Comparison of ENCODE assay signal across 19 cellular contexts in genomic region chr7:86790383-86790782, GRCh38.
A peak's percentile ranks its signal among the peaks of the same experiment; 100 is the strongest.
DNase-seq lines count a peak whose midpoint lies in the region; ATAC-seq and FAIRE-seq lines count a peak whose summit lies in the region.
"Had no signal": no experiment of that assay in that cellular context is flagged by ENCODE, and none has a peak within 500 bp of the region (broad histone marks: within the 10 kb centered on the region; RNA-seq: fewer than 3 reads in every experiment).

No MANE protein-coding gene starts in this region.

- H3K9ac ChIP-seq in mesendoderm (ENCODE audit: low read length): no peak overlapping the region

- H3K9me3 Mint-ChIP-seq in T-cell: no peaks in the 10 kb centered on the region
- H3K9me3 Mint-ChIP-seq: activated naive CD8-positive, alpha-beta T cell treated with anti-CD3 and anti-CD28 coated beads for 36 hours had no signal

- H3K27ac Mint-ChIP-seq in T-cell: no peak overlapping the region
- H3K27ac Mint-ChIP-seq: activated CD8-positive, alpha-beta memory T cell treated with anti-CD3 and anti-CD28 coated beads, Interleukin-2, amount 10 ng/mL, durations not matched to agents 7 days and 5 days; activated naive CD8-positive, alpha-beta T cell treated with anti-CD3 and anti-CD28 coated beads for 36 hours; CD4-positive, CD25-positive, alpha-beta regulatory T cell had no signal

- no peaks in the 10 kb centered on the region for H3K79me1 ChIP-seq in mesendoderm (ENCODE audit: low read length)

- no peak overlapping the region for H2AK5ac ChIP-seq in mesendoderm (ENCODE audit: low read length)

- H3K27me3 Mint-ChIP-seq in T-cell: no peaks in the 10 kb centered on the region
- H3K27me3 Mint-ChIP-seq: activated CD8-positive, alpha-beta memory T cell treated with anti-CD3 and anti-CD28 coated beads, Interleukin-2, amount 10 ng/mL, durations not matched to agents 7 days and 5 days; activated naive CD8-positive, alpha-beta T cell treated with anti-CD3 and anti-CD28 coated beads for 36 hours; CD4-positive, CD25-positive, alpha-beta regulatory T cell had no signal

- no peak overlapping the region for H2BK15ac ChIP-seq in mesendoderm (replicated peaks; ENCODE audit: low read depth)

- no peak overlapping the region for H3K18ac ChIP-seq in mesendoderm (ENCODE audit: low read length)

- H3K79me2 ChIP-seq in mesendoderm (ENCODE audit: control insufficient read depth, insufficient read depth, low read length): no peaks in the 10 kb centered on the region

- no peaks in the 10 kb centered on the region for H3K4me1 Mint-ChIP-seq in T-cell
- H3K4me1 Mint-ChIP-seq: activated CD8-positive, alpha-beta memory T cell treated with anti-CD3 and anti-CD28 coated beads, Interleukin-2, amount 10 ng/mL, durations not matched to agents 7 days and 5 days; activated naive CD8-positive, alpha-beta T cell treated with anti-CD3 and anti-CD28 coated beads for 36 hours; CD4-positive, CD25-positive, alpha-beta regulatory T cell had no signal

- H2BK120ac ChIP-seq in mesendoderm (ENCODE audit: low read depth, low read length): no peak overlapping the region

- peak; percentile 32 for FAIRE-seq in urothelium cell line (lab: Jason Lieb, UNC)

- no peak overlapping the region for H3K4me3 Mint-ChIP-seq in T-cell
- H3K4me3 Mint-ChIP-seq: activated CD8-positive, alpha-beta memory T cell treated with anti-CD3 and anti-CD28 coated beads, Interleukin-2, amount 10 ng/mL, durations not matched to agents 7 days and 5 days; activated naive CD8-positive, alpha-beta T cell treated with anti-CD3 and anti-CD28 coated beads for 36 hours; CD4-positive, CD25-positive, alpha-beta regulatory T cell had no signal

- H4K8ac ChIP-seq in mesendoderm (ENCODE audit: low read depth, low read length): no peak overlapping the region

- no peak overlapping the region for H3K27ac ChIP-seq in mesendoderm (ENCODE audit: low read depth, low read length)
- H3K27ac ChIP-seq: epithelial cell of prostate, heart left ventricle, HL-60, SK-N-MC, transverse colon had no signal

- no peak overlapping the region for H3K4ac ChIP-seq in mesendoderm (ENCODE audit: low read depth, low read length)

- no peak overlapping the region for H3K23ac ChIP-seq in mesendoderm (ENCODE audit: low read length)

- POLR2A ChIA-PET in T-cell (lab: Charles Lee): no interaction called here

- ATAC-seq in GM19351 (IDR thresholded peaks at IDR 0.05; ENCODE audit: unreplicated experiment) (peak; percentile 61), HG02571 (IDR thresholded peaks at IDR 0.05; ENCODE audit: unreplicated experiment) (peak; percentile 53), HG03135 (IDR thresholded peaks at IDR 0.05; ENCODE audit: unreplicated experiment) (peak; percentile 51), GM19035 (IDR thresholded peaks at IDR 0.05; ENCODE audit: unreplicated experiment) (no peak), T-cell (replicated peaks in 1 of 4) (no peak)
- ATAC-seq: activated CD8-positive, alpha-beta memory T cell treated with anti-CD3 and anti-CD28 coated beads, Interleukin-2, amount 10 ng/mL, durations not matched to agents 7 days and 5 days; heart left ventricle; left colon had no signal

- CTCF ChIA-PET in T-cell (lab: Charles Lee): no interaction called here

- no peak overlapping the region for H3K56ac ChIP-seq in mesendoderm (ENCODE audit: low read length)

- H3K4me3 ChIP-seq in mesendoderm (ENCODE audit: low read length): no peak overlapping the region
- H3K4me3 ChIP-seq: heart left ventricle, SK-N-MC, transverse colon had no signal

- DNase-seq in urothelium cell line (ENCODE audit: low spot score) (no peak), LoVo (ENCODE audit: low spot score) (no peak), T-cell (no peak), mesendoderm (no peak)
- DNase-seq: activated CD8-positive, alpha-beta memory T cell treated with anti-CD3 and anti-CD28 coated beads, Interleukin-2, amount 10 ng/mL, durations not matched to agents 7 days and 5 days; activated naive CD8-positive, alpha-beta T cell treated with anti-CD3 and anti-CD28 coated beads for 36 hours; CD4-positive, CD25-positive, alpha-beta regulatory T cell; cerebellar nuclear complex; heart left ventricle; left colon; NCI-H2081 treated with DMSO at 0.1 percent for 48 hours; transverse colon had no signal

- H3K4me2 ChIP-seq in mesendoderm (ENCODE audit: low read length): no peak overlapping the region

- no peaks in the 10 kb centered on the region for H3K27me3 ChIP-seq in mesendoderm (ENCODE audit: insufficient read depth, low read length, poor library complexity)
- H3K27me3 ChIP-seq: heart left ventricle, transverse colon had no signal

- no peak overlapping the region for H2BK5ac ChIP-seq in mesendoderm (ENCODE audit: low read length)

- no peak overlapping the region for H4K5ac ChIP-seq in mesendoderm (ENCODE audit: low read length)

- no peaks in the 10 kb centered on the region for H3K36me3 ChIP-seq in mesendoderm (ENCODE audit: control insufficient read depth, insufficient read depth, low read length)
- H3K36me3 ChIP-seq: heart left ventricle, transverse colon had no signal

- no peaks in the 10 kb centered on the region for H3K4me1 ChIP-seq in mesendoderm (ENCODE audit: control insufficient read depth, low read depth, low read length)
- H3K4me1 ChIP-seq: heart left ventricle, transverse colon had no signal

- no peaks in the 10 kb centered on the region for H3K36me3 Mint-ChIP-seq in T-cell
- H3K36me3 Mint-ChIP-seq: activated CD8-positive, alpha-beta memory T cell treated with anti-CD3 and anti-CD28 coated beads, Interleukin-2, amount 10 ng/mL, durations not matched to agents 7 days and 5 days; activated naive CD8-positive, alpha-beta T cell treated with anti-CD3 and anti-CD28 coated beads for 36 hours; CD4-positive, CD25-positive, alpha-beta regulatory T cell had no signal

Comparison
In these comparisons a context has a peak if more than half of its experiments do, and no peak if none do; other contexts are left out.
1. ATAC-seq: peak in GM19351 (single experiment), HG02571 (single experiment) and HG03135 (single experiment); none in GM19035 (single experiment) and T-cell (0 of 4).